22 cellular contexts compared by ENCODE assay signal in the genomic region with DNA sequence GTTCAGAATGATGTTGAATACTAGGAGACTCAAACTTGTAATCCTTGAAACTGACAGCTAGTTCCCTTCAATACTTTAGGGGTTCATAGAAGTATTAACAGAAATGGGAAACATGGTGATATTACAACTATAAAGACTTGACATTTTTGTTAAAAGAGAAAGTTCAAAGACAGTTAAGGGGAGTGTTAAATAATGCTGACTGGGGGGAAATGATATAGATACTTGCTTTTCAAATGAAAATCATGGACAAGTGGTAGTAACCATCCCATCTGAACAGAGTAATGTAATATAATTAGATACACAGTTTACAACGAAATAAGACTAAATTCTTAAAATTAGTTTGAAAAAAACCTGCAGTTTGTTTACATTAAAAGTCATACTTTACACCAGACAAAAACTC.
"Had no signal": no experiment of that assay in that cellular context is flagged by ENCODE, and none has a peak within 500 bp of the region (broad histone marks: within the 10 kb centered on the region; RNA-seq: fewer than 3 reads in every experiment).

No MANE protein-coding gene starts in this region.

- H3K27me3 ChIP-seq: foreskin keratinocyte, hepatocyte, neutrophil, sigmoid colon had no signal

- H3K4me2 ChIP-seq: hepatocyte had no signal

- H3K4me3 ChIP-seq: coronary artery, hepatocyte, lung, sigmoid colon, skin epidermis had no signal

- H3K9me3 ChIP-seq: neutrophil, sigmoid colon had no signal

- H3K4me1 Mint-ChIP-seq: endodermal cell, nephron progenitor cell had no signal

- H3K27ac Mint-ChIP-seq: endodermal cell, nephron progenitor cell had no signal

- H3K9me3 Mint-ChIP-seq: naive thymus-derived CD4-positive, alpha-beta T cell; nephron progenitor cell had no signal

- H3K27ac ChIP-seq: coronary artery, foreskin keratinocyte, hepatocyte, neutrophil, sigmoid colon, skin epidermis had no signal

- H3K4me1 ChIP-seq: foreskin keratinocyte, sigmoid colon had no signal

- H2AFZ ChIP-seq: hepatocyte had no signal

- FAIRE-seq: endothelial cell of umbilical vein, kidney had no signal

- DNase-seq: effector CD4-positive, alpha-beta T cell; endodermal cell; erythroblast; foreskin keratinocyte; head of caudate nucleus; kidney; left colon; left ventricle myocardium superior; naive thymus-derived CD4-positive, alpha-beta T cell; nephron progenitor cell; posterior cingulate gyrus; sigmoid colon; stimulated activated CD4-positive, alpha-beta T cell treated with anti-CD3 and anti-CD28 coated beads, Interleukin-2, amount 100 ng/mL, for 24 hours; stimulated activated CD4-positive, alpha-beta T cell treated with anti-CD3 and anti-CD28 coated beads, Interleukin-4, amount 100 ng/mL, for 4 hours; stimulated activated naive CD4-positive, alpha-beta T cell treated with Interleukin-2 at 50 U/mL for 16 hours; trophoblast cell had no signal

- H3K27me3 Mint-ChIP-seq: naive thymus-derived CD4-positive, alpha-beta T cell had no signal

- H3K4me3 Mint-ChIP-seq: endodermal cell; naive thymus-derived CD4-positive, alpha-beta T cell; nephron progenitor cell had no signal

- H3K79me2 ChIP-seq: hepatocyte had no signal

- ATAC-seq: foreskin keratinocyte; left colon; left ventricle myocardium superior; naive thymus-derived CD4-positive, alpha-beta T cell had no signal
